ENCODE assay signal across 1 cellular context in the genomic region with DNA sequence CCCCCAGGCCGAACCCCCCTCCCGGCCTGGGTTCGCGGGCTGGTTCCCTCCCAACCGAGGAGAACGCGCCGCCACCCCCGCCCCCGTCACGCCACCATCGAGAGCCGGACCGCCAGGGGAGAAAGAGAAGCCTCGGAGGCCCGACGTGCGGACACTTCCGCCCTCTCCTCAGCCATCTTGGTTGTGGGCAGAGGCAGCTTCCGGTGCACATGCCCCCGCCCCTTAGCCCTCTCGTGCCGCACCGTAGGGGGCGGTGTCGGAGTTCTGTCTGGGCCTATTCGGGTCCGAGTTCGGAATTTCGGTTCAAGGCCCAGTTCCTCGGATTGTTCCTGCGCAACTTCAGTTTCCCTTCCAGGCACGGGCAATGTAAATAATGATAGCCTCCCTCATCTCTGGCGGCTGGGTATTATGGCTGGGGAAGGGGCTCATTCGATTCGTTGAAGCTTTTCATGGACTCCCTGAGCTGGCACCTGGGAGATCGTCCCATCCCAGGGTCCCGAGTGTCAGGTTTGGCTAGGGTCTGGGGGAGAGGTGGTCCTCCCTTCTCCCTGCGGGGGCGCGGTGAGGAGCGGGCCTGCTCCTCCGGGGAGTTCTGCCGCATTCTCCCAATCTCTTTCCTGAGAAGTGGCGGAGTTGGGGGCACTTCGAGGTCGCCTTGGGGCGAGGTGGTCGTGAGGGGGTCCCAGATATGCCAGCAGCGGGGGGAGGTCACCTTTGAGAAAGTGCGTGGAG.
TF ChIP-seq lines count a peak whose summit lies in the region.

IER2 (plus strand) TSS at position 225 of the 732 bp plus-strand sequence. CDS start 2,776 bp downstream, outside the sequence.
STX10 (minus strand) TSS at position 189 of the 732 bp plus-strand sequence. CDS start 202 bp downstream, outside the sequence.

TF ChIP-seq in GM12878, 131 proteins besides CTCF, POLR2A, EP300 and RAD21 (continued from another document):
- no peak for TF ChIP-seq ZNF384 (IDR thresholded peaks at IDR 0.05; ENCODE audit: borderline replicate concordance, low read depth, low read length)
- TF ChIP-seq YY1 (IDR thresholded peaks at IDR 0.05; ENCODE audit: low read depth, low read length) = peak; percentile 100
- 0 out of 2 replicates have a peak, but pooled peaks have one; percentile 43 for TF ChIP-seq TBL1XR1 (IDR thresholded peaks at IDR 0.05; ENCODE audit: low read depth, low read length)
- 0 out of 2 replicates have a peak, but pooled peaks have one; percentile 33 for TF ChIP-seq CBFB (IDR thresholded peaks at IDR 0.05; ENCODE audit: low read depth)
- TF ChIP-seq ZSCAN29 (IDR thresholded peaks at IDR 0.05) = peak; percentile 80
- peak; percentile 28; the same call in 1 of the 2 replicates for TF ChIP-seq MTA2 (IDR thresholded peaks at IDR 0.05; ENCODE audit: low read depth)
- no peak for TF ChIP-seq CHD4 (IDR thresholded peaks at IDR 0.05)
- peak; percentile 84; the same call in 1 of the 2 replicates for TF ChIP-seq MLLT1 (IDR thresholded peaks at IDR 0.05)
- TF ChIP-seq SMAD5 (IDR thresholded peaks at IDR 0.05; ENCODE audit: low read depth) = no peak
- peak; percentile 65 to 94 for TF ChIP-seq EGR1 (IDR thresholded peaks at IDR 0.05; ENCODE audit: borderline replicate concordance in 1 of 2, low read depth in 2 of 2, low read length in 2 of 2)
- TF ChIP-seq DPF2 (IDR thresholded peaks at IDR 0.05) = 0 out of 2 replicates have a peak, but pooled peaks have one; percentile 39
- TF ChIP-seq NKRF (conservative IDR thresholded peaks at IDR 0.05) = 0 out of 2 replicates have a peak, but pooled peaks have one; percentile 29
- peak; percentile 31; the same call in 1 of the 2 replicates for TF ChIP-seq SIN3A (IDR thresholded peaks at IDR 0.05; ENCODE audit: low read depth, low read length)
- no peak for TF ChIP-seq HDAC6 (IDR thresholded peaks at IDR 0.05; ENCODE audit: unreplicated experiment)
- TF ChIP-seq BHLHE40 (IDR thresholded peaks at IDR 0.05; ENCODE audit: borderline replicate concordance in 1 of 2, low read depth in 2 of 2, low read length in 1 of 2) = peak; percentile 97 to 98
- TF ChIP-seq EZH2 (IDR thresholded peaks at IDR 0.05; ENCODE audit: borderline replicate concordance, control insufficient read depth, low read depth, low read length) = no peak
- no peak for TF ChIP-seq RUNX3 (IDR thresholded peaks at IDR 0.05; ENCODE audit: low read length)
- peak; percentile 89 for TF ChIP-seq TARDBP (IDR thresholded peaks at IDR 0.05; ENCODE audit: borderline replicate concordance)
- no peak for TF ChIP-seq ZZZ3 (IDR thresholded peaks at IDR 0.05; ENCODE audit: control insufficient read depth, insufficient read length, low read depth)
- TF ChIP-seq SREBF2 (IDR thresholded peaks at IDR 0.05; ENCODE audit: low read length) = no peak
- 0 out of 2 replicates have a peak, but pooled peaks have one; percentile 15 for TF ChIP-seq PAX5 (IDR thresholded peaks at IDR 0.05; ENCODE audit: borderline replicate concordance, low read depth, low read length)
- TF ChIP-seq NR2F1 (conservative IDR thresholded peaks at IDR 0.05) = no peak
- TF ChIP-seq, protein P1, sequence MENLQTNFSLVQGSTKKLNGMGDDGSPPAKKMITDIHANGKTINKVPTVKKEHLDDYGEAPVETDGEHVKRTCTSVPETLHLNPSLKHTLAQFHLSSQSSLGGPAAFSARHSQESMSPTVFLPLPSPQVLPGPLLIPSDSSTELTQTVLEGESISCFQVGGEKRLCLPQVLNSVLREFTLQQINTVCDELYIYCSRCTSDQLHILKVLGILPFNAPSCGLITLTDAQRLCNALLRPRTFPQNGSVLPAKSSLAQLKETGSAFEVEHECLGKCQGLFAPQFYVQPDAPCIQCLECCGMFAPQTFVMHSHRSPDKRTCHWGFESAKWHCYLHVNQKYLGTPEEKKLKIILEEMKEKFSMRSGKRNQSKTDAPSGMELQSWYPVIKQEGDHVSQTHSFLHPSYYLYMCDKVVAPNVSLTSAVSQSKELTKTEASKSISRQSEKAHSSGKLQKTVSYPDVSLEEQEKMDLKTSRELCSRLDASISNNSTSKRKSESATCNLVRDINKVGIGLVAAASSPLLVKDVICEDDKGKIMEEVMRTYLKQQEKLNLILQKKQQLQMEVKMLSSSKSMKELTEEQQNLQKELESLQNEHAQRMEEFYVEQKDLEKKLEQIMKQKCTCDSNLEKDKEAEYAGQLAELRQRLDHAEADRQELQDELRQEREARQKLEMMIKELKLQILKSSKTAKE (IDR thresholded peaks at IDR 0.05; ENCODE audit: low read depth, poor library complexity, severe bottlenecking) = no peak
- peak; percentile 1; the same call in 1 of the 2 replicates for TF ChIP-seq LARP7 (IDR thresholded peaks at IDR 0.05)
- no peak for TF ChIP-seq IRF5 (IDR thresholded peaks at IDR 0.05; ENCODE audit: borderline replicate concordance)
- TF ChIP-seq ZNF217 (IDR thresholded peaks at IDR 0.05) = no peak
- no peak for TF ChIP-seq WRNIP1 (IDR thresholded peaks at IDR 0.05; ENCODE audit: borderline replicate concordance, low read depth, low read length)
- TF ChIP-seq CHD2 (IDR thresholded peaks at IDR 0.05; ENCODE audit: borderline replicate concordance, low read depth, low read length) = peak; percentile 66; the same call in 1 of the 2 replicates
- TF ChIP-seq CHD1 (IDR thresholded peaks at IDR 0.05; ENCODE audit: low read depth, low read length) = no peak
- TF ChIP-seq, protein P2, sequence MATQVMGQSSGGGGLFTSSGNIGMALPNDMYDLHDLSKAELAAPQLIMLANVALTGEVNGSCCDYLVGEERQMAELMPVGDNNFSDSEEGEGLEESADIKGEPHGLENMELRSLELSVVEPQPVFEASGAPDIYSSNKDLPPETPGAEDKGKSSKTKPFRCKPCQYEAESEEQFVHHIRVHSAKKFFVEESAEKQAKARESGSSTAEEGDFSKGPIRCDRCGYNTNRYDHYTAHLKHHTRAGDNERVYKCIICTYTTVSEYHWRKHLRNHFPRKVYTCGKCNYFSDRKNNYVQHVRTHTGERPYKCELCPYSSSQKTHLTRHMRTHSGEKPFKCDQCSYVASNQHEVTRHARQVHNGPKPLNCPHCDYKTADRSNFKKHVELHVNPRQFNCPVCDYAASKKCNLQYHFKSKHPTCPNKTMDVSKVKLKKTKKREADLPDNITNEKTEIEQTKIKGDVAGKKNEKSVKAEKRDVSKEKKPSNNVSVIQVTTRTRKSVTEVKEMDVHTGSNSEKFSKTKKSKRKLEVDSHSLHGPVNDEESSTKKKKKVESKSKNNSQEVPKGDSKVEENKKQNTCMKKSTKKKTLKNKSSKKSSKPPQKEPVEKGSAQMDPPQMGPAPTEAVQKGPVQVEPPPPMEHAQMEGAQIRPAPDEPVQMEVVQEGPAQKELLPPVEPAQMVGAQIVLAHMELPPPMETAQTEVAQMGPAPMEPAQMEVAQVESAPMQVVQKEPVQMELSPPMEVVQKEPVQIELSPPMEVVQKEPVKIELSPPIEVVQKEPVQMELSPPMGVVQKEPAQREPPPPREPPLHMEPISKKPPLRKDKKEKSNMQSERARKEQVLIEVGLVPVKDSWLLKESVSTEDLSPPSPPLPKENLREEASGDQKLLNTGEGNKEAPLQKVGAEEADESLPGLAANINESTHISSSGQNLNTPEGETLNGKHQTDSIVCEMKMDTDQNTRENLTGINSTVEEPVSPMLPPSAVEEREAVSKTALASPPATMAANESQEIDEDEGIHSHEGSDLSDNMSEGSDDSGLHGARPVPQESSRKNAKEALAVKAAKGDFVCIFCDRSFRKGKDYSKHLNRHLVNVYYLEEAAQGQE (IDR thresholded peaks at IDR 0.05; ENCODE audit: low read depth, low read length) = no peak
- no peak for TF ChIP-seq BRCA1 (IDR thresholded peaks at IDR 0.05; ENCODE audit: low read depth, low read length)
- TF ChIP-seq ATF2 (IDR thresholded peaks at IDR 0.05; ENCODE audit: low read length) = no peak
- TF ChIP-seq SMC3 (IDR thresholded peaks at IDR 0.05; ENCODE audit: borderline replicate concordance, low read length) = no peak
- TF ChIP-seq TCF3 (IDR thresholded peaks at IDR 0.05; ENCODE audit: borderline replicate concordance, insufficient read depth, low read depth, low read length) = 0 out of 2 replicates have a peak, but pooled peaks have one; percentile 8
- no peak for TF ChIP-seq HDAC2 (IDR thresholded peaks at IDR 0.05)
